ENCODE assay signal across 1 cellular context in genomic region chr9:16266648-16267276, GRCh38.
TF ChIP-seq lines count a peak whose summit lies in the region.

No MANE protein-coding gene starts in this region.

TF ChIP-seq in HCT116, 20 proteins besides CTCF, POLR2A, EP300 and RAD21:
- TF ChIP-seq ZBTB33 (IDR thresholded peaks at IDR 0.05; ENCODE audit: extremely low read depth, insufficient replicate concordance, low read length), result no peak
- no peak for TF ChIP-seq JUND (IDR thresholded peaks at IDR 0.05)
- TF ChIP-seq POLR2AphosphoS5 (IDR thresholded peaks at IDR 0.05; ENCODE audit: low read depth, low read length), result no peak
- TF ChIP-seq TCF7L2 (IDR thresholded peaks at IDR 0.05; ENCODE audit: borderline replicate concordance, extremely low read depth, insufficient read depth, insufficient read length), result no peak
- TF ChIP-seq SIN3A (IDR thresholded peaks at IDR 0.05; ENCODE audit: low read depth), result no peak
- no peak for TF ChIP-seq YY1 (IDR thresholded peaks at IDR 0.05; ENCODE audit: extremely low read depth, insufficient replicate concordance, low read depth, low read length)
- no peak for TF ChIP-seq FOSL1 (IDR thresholded peaks at IDR 0.05; ENCODE audit: low read depth)
TF ChIP-seq in HCT116: peak in this region for 0.
